12 cellular contexts compared by ENCODE assay signal in genomic region chr12:75721790-75722189, GRCh38.
DNase-seq lines count a peak whose midpoint lies in the region; ATAC-seq and TF ChIP-seq lines count a peak whose summit lies in the region.
"Had no signal": no experiment of that assay in that cellular context is flagged by ENCODE, and none has a peak within 500 bp of the region (broad histone marks: within the 10 kb centered on the region; RNA-seq: fewer than 3 reads in every experiment).

No MANE protein-coding gene starts in this region.

- no peak overlapping the region for H4K12ac ChIP-seq in trophoblast cell (ENCODE audit: low read depth, low read length)

- peaks cover 43% of the 10 kb centered on the region for H3K4me1 Mint-ChIP-seq in Caco-2 (ENCODE audit: low read depth, unreplicated experiment)
- H3K4me1 Mint-ChIP-seq in activated CD4-positive, alpha-beta memory T cell treated with anti-CD3 and anti-CD28 coated beads, Interleukin-2, amount 10 ng/mL, durations not matched to agents 7 days and 5 days: peaks cover 22% of the 10 kb centered on the region
- peaks cover 8 to 21% (median 15%) of the 10 kb centered on the region in 4 donors for H3K4me1 Mint-ChIP-seq in naive thymus-derived CD8-positive, alpha-beta T cell

- H3K27me3 Mint-ChIP-seq in Caco-2 (ENCODE audit: insufficient read depth, unreplicated experiment): no peaks in the 10 kb centered on the region
- no peaks in the 10 kb centered on the region for H3K27me3 Mint-ChIP-seq in activated CD4-positive, alpha-beta memory T cell treated with anti-CD3 and anti-CD28 coated beads, Interleukin-2, amount 10 ng/mL, durations not matched to agents 7 days and 5 days
- peaks cover 0 to 7% (median 0%) of the 10 kb centered on the region in 5 donors for H3K27me3 Mint-ChIP-seq in naive thymus-derived CD8-positive, alpha-beta T cell
- H3K27me3 Mint-ChIP-seq: CD4-positive, CD25-positive, alpha-beta regulatory T cell had no signal

- BruUV-seq in Caco-2 (replicated peaks; lab: Mats Ljungman, UMichigan): no TSS peak

- H3K4me3 ChIP-seq in Caco-2 (ENCODE audit: low read depth, low read length): no peak overlapping the region
- no peak overlapping the region for H3K4me3 ChIP-seq in fibroblast of lung (replicated peaks in 1 of 4; ENCODE audit: control extremely low read depth in 1 of 4, insufficient read depth in 1 of 4, low read depth in 3 of 4, low read length in 4 of 4)
- H3K4me3 ChIP-seq in trophoblast cell (ENCODE audit: low read depth, low read length): no peak overlapping the region

- H2AFZ ChIP-seq in fibroblast of lung (ENCODE audit: low read length) (peak overlapping the region; percentile 32), trophoblast cell (ENCODE audit: insufficient read depth, low read length, poor library complexity) (no peak overlapping the region)

- intact Hi-C loops in Caco-2 (cut with micrococcal nuclease; ENCODE audit: unreplicated experiment): loop anchor here (2.0 kb wide), 1 partner anchor 55 kb away; no protein-coding TSS in a partner anchor

- peak overlapping the region; percentile 78 for H2BK12ac ChIP-seq in trophoblast cell (ENCODE audit: low read length)

- no peak overlapping the region for H3K4ac ChIP-seq in trophoblast cell (ENCODE audit: low read depth, low read length)

- H2BK120ac ChIP-seq in trophoblast cell (ENCODE audit: insufficient read depth, low read length, poor library complexity): peak overlapping the region; percentile 70

- DNase-seq in Caco-2 (no peak), NCI-H69 (lab: John Stamatoyannopoulos, UW) (peak; percentile 87), fibroblast of lung (ENCODE audit: low read depth in 2 of 2) (no peak), trophoblast cell (no peak)
- DNase-seq in activated CD4-positive, alpha-beta memory T cell treated with anti-CD3 and anti-CD28 coated beads, Interleukin-2, amount 10 ng/mL, durations not matched to agents 7 days and 5 days: no peak
- no peak for DNase-seq in naive thymus-derived CD8-positive, alpha-beta T cell
- no peak for DNase-seq in activated CD4-positive, CD25-positive, alpha-beta regulatory T cell (lab: John Stamatoyannopoulos, UW)
- DNase-seq: CD4-positive, CD25-positive, alpha-beta regulatory T cell; effector memory CD4-positive, alpha-beta T cell; NCI-H187; stimulated activated CD4-positive, alpha-beta T cell treated with anti-CD3 and anti-CD28 coated beads, Interleukin-12 subunit alpha, Interleukin-12 subunit beta, amount 100 ng/mL, for 4 hours had no signal

- H2AK5ac ChIP-seq in trophoblast cell (ENCODE audit: low read length): no peak overlapping the region

- H3K9me3 ChIP-seq in Caco-2 (no peaks in the 10 kb centered on the region), fibroblast of lung (ENCODE audit: control insufficient read depth, insufficient read depth, low read depth, low read length) (no peaks in the 10 kb centered on the region), trophoblast cell (ENCODE audit: insufficient read depth, low read depth, low read length) (no peaks in the 10 kb centered on the region)

- peak overlapping the region; percentile 19 for H3K27ac Mint-ChIP-seq in Caco-2 (ENCODE audit: unreplicated experiment)
- H3K27ac Mint-ChIP-seq in activated CD4-positive, alpha-beta memory T cell treated with anti-CD3 and anti-CD28 coated beads, Interleukin-2, amount 10 ng/mL, durations not matched to agents 7 days and 5 days: no peak overlapping the region
- H3K27ac Mint-ChIP-seq in naive thymus-derived CD8-positive, alpha-beta T cell: peak overlapping the region in 1 of 10 donors; percentile 10

- CTCF ChIA-PET in Caco-2 (lab: Charles Lee): interaction anchor here (1.0 kb wide), 2 partner anchors 56 to 316 kb away, joined by 3 read pairs; no protein-coding TSS in a partner anchor
- CTCF ChIA-PET in activated CD4-positive, alpha-beta memory T cell treated with anti-CD3 and anti-CD28 coated beads, Interleukin-2, amount 10 ng/mL, durations not matched to agents 7 days and 5 days (lab: Charles Lee): interaction anchor here (1.0 kb wide), 1 partner anchor 238 kb away, joined by 3 read pairs; no protein-coding TSS in a partner anchor

- H3K18ac ChIP-seq in trophoblast cell (ENCODE audit: low read length): no peak overlapping the region

- H3K79me2 ChIP-seq in fibroblast of lung (ENCODE audit: control insufficient read depth, insufficient read depth, low read length) (no peaks in the 10 kb centered on the region), trophoblast cell (ENCODE audit: control insufficient read depth, insufficient read depth, low read length, poor library complexity) (no peaks in the 10 kb centered on the region)

- peak overlapping the region; percentile 31 for H3K14ac ChIP-seq in trophoblast cell (ENCODE audit: low read length)

- no peak overlapping the region for H3K4me3 Mint-ChIP-seq in Caco-2 (ENCODE audit: unreplicated experiment)
- H3K4me3 Mint-ChIP-seq in activated CD4-positive, alpha-beta memory T cell treated with anti-CD3 and anti-CD28 coated beads, Interleukin-2, amount 10 ng/mL, durations not matched to agents 7 days and 5 days: no peak overlapping the region
- no peak overlapping the region for H3K4me3 Mint-ChIP-seq in naive thymus-derived CD8-positive, alpha-beta T cell
- H3K4me3 Mint-ChIP-seq: CD4-positive, CD25-positive, alpha-beta regulatory T cell had no signal

- peak overlapping the region; percentile 54 for H4K91ac ChIP-seq in trophoblast cell (ENCODE audit: low read depth, low read length)

- H3K9me3 Mint-ChIP-seq in Caco-2 (ENCODE audit: unreplicated experiment): no peaks in the 10 kb centered on the region
- peaks cover 5% of the 10 kb centered on the region for H3K9me3 Mint-ChIP-seq in activated CD4-positive, alpha-beta memory T cell treated with anti-CD3 and anti-CD28 coated beads, Interleukin-2, amount 10 ng/mL, durations not matched to agents 7 days and 5 days
- no peaks in the 10 kb centered on the region for H3K9me3 Mint-ChIP-seq in naive thymus-derived CD8-positive, alpha-beta T cell
- H3K9me3 Mint-ChIP-seq: CD4-positive, CD25-positive, alpha-beta regulatory T cell had no signal

- TF ChIP-seq CTCF in Caco-2 (IDR thresholded peaks at IDR 0.05; ENCODE audit: insufficient read depth in 1 of 2, low read depth in 1 of 2, low read length in 1 of 2, severe bottlenecking in 1 of 2, unreplicated experiment in 1 of 2): no peak
- no peak for TF ChIP-seq CTCF in fibroblast of lung (conservative IDR thresholded peaks at IDR 0.05 in 1 of 2, IDR thresholded peaks at IDR 0.05 in 1 of 2; ENCODE audit: low read depth in 1 of 2, low read length in 2 of 2)

- no CpG with 5 or more reads among the region's 2 CpGs for WGBS in trophoblast cell (ENCODE audit: extremely low coverage, insufficient coverage, insufficient read length)

- H3K4me1 ChIP-seq in Caco-2: peaks cover 52% of the 10 kb centered on the region
- peaks cover 33% of the 10 kb centered on the region for H3K4me1 ChIP-seq in fibroblast of lung (ENCODE audit: control insufficient read depth, extremely low read depth, insufficient read depth, low read length)
- peaks cover 5 to 12% of the 10 kb centered on the region in 2 experiments for H3K4me1 ChIP-seq in trophoblast cell (ENCODE audit: control insufficient read depth in 1 of 2, insufficient read depth in 2 of 2, low read length in 2 of 2)

- H3K79me1 ChIP-seq in trophoblast cell (ENCODE audit: low read length): peaks cover 11% of the 10 kb centered on the region

- no peaks in the 10 kb centered on the region for H3K36me3 ChIP-seq in Caco-2 (ENCODE audit: control insufficient read depth, insufficient read depth, low read length)
- H3K36me3 ChIP-seq in fibroblast of lung (ENCODE audit: control insufficient read depth, insufficient read depth, low read length): no peaks in the 10 kb centered on the region
- H3K36me3 ChIP-seq in trophoblast cell (ENCODE audit: control insufficient read depth in 1 of 2, insufficient read depth in 2 of 2, low read length in 2 of 2): no peaks in the 10 kb centered on the region

- no peak overlapping the region for H3K9ac ChIP-seq in fibroblast of lung (ENCODE audit: insufficient read depth, low read length)
- H3K9ac ChIP-seq in trophoblast cell (ENCODE audit: low read length): no peak overlapping the region

- H3K27ac ChIP-seq in fibroblast of lung (ENCODE audit: insufficient read depth, low read length): peak overlapping the region; percentile 82
- H3K27ac ChIP-seq in trophoblast cell (ENCODE audit: low read depth, low read length): peak overlapping the region; percentile 53

- H3K4me2 ChIP-seq in fibroblast of lung (ENCODE audit: extremely low read depth, insufficient read depth, low read length) (no peak overlapping the region), trophoblast cell (ENCODE audit: low read length) (no peak overlapping the region)

- no peak for ATAC-seq in GM18907 (IDR thresholded peaks at IDR 0.05; ENCODE audit: unreplicated experiment)
- no peak for ATAC-seq in naive thymus-derived CD8-positive, alpha-beta T cell

- H3K27me3 ChIP-seq in Caco-2 (replicated peaks; ENCODE audit: control insufficient read depth, insufficient read depth, low read length): no peaks in the 10 kb centered on the region
- no peaks in the 10 kb centered on the region for H3K27me3 ChIP-seq in fibroblast of lung (ENCODE audit: control insufficient read depth, insufficient read depth, low read length)
- H3K27me3 ChIP-seq in trophoblast cell (ENCODE audit: insufficient read depth, low read length): no peaks in the 10 kb centered on the region

- no peak overlapping the region for H4K8ac ChIP-seq in trophoblast cell (ENCODE audit: low read depth, low read length)

- H2BK5ac ChIP-seq in trophoblast cell (ENCODE audit: low read depth, low read length, poor library complexity): no peak overlapping the region

- no peak overlapping the region for H3K23ac ChIP-seq in trophoblast cell (ENCODE audit: low read length)

- H3K36me3 Mint-ChIP-seq in Caco-2 (ENCODE audit: insufficient read depth, unreplicated experiment): no peaks in the 10 kb centered on the region
- peaks cover 9% of the 10 kb centered on the region for H3K36me3 Mint-ChIP-seq in activated CD4-positive, alpha-beta memory T cell treated with anti-CD3 and anti-CD28 coated beads, Interleukin-2, amount 10 ng/mL, durations not matched to agents 7 days and 5 days (ENCODE audit: low read depth)
- H3K36me3 Mint-ChIP-seq in naive thymus-derived CD8-positive, alpha-beta T cell: no peaks in the 10 kb centered on the region
- H3K36me3 Mint-ChIP-seq: CD4-positive, CD25-positive, alpha-beta regulatory T cell had no signal

- H4K20me1 ChIP-seq in fibroblast of lung (ENCODE audit: control insufficient read depth, extremely low read depth, insufficient read depth, low read length): no peaks in the 10 kb centered on the region

- POLR2A ChIA-PET in Caco-2 (lab: Charles Lee): interaction anchor here (0.5 kb wide), 1 partner anchor 171 kb away, joined by 10 read pairs; no protein-coding TSS in a partner anchor
- POLR2A ChIA-PET in activated CD4-positive, alpha-beta memory T cell treated with anti-CD3 and anti-CD28 coated beads, Interleukin-2, amount 10 ng/mL, durations not matched to agents 7 days and 5 days (lab: Charles Lee): interaction anchor here (0.5 kb wide), 1 partner anchor 8 kb away, joined by 3 read pairs; no protein-coding TSS in a partner anchor
- POLR2A ChIA-PET in naive thymus-derived CD8-positive, alpha-beta T cell (lab: Charles Lee): no interaction called here
